Comparison of ENCODE assay signal across 16 cellular contexts in the genomic region with DNA sequence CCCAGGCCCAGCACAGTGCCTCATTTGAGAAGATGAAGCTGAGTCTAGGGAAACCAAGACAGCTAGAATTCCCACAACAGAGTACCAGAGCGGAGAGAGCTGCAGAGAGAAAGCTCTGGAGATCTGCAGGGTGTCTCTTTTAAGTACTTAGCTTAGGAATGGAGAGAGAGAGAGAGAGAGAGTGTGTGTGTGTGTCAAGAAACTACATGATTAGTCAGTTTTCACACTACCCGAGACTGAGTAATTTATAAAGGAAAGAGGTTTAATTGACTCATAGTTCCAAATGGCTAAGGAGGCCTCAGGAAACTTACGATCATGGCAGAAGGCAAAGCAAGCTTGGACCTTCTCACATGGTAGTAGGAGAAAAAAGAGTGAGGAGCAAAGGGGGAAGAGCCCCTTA.
"Had no signal": no experiment of that assay in that cellular context is flagged by ENCODE, and none has a peak within 500 bp of the region (broad histone marks: within the 10 kb centered on the region; RNA-seq: fewer than 3 reads in every experiment).

No MANE protein-coding gene starts in this region.

- H3K27ac Mint-ChIP-seq: activated CD8-positive, alpha-beta memory T cell treated with anti-CD3 and anti-CD28 coated beads, Interleukin-2, amount 10 ng/mL, durations not matched to agents 7 days and 5 days; naive B cell; progenitor cell of endocrine pancreas; type B pancreatic cell had no signal

- DNase-seq: activated CD8-positive, alpha-beta memory T cell treated with anti-CD3 and anti-CD28 coated beads, Interleukin-2, amount 10 ng/mL, durations not matched to agents 7 days and 5 days; anterior cingulate cortex; brain microvascular endothelial cell; left cardiac atrium; mesenchymal stem cell; mucosa of descending colon; naive B cell; right cardiac atrium; stimulated activated CD4-positive, alpha-beta T cell treated with anti-CD3 and anti-CD28 coated beads, Interleukin-2, amount 100 ng/mL, for 48 hours; T-helper 9 cell; testis had no signal

- H3K27me3 Mint-ChIP-seq: activated CD8-positive, alpha-beta memory T cell treated with anti-CD3 and anti-CD28 coated beads, Interleukin-2, amount 10 ng/mL, durations not matched to agents 7 days and 5 days; central memory CD8-positive, alpha-beta T cell; naive B cell; progenitor cell of endocrine pancreas; type B pancreatic cell had no signal

- H3K4me3 ChIP-seq: coronary artery, mucosa of descending colon, testis had no signal

- H3K4me1 Mint-ChIP-seq: activated CD8-positive, alpha-beta memory T cell treated with anti-CD3 and anti-CD28 coated beads, Interleukin-2, amount 10 ng/mL, durations not matched to agents 7 days and 5 days; naive B cell; neural crest cell had no signal

- ATAC-seq: activated CD8-positive, alpha-beta memory T cell treated with anti-CD3 and anti-CD28 coated beads, Interleukin-2, amount 10 ng/mL, durations not matched to agents 7 days and 5 days; left cardiac atrium; mucosa of descending colon; right cardiac atrium had no signal

- H3K9me3 Mint-ChIP-seq: central memory CD8-positive, alpha-beta T cell; type B pancreatic cell had no signal

- H3K4me3 Mint-ChIP-seq: activated CD8-positive, alpha-beta memory T cell treated with anti-CD3 and anti-CD28 coated beads, Interleukin-2, amount 10 ng/mL, durations not matched to agents 7 days and 5 days; central memory CD8-positive, alpha-beta T cell; naive B cell; neural crest cell; type B pancreatic cell had no signal
